In the genomic region with DNA sequence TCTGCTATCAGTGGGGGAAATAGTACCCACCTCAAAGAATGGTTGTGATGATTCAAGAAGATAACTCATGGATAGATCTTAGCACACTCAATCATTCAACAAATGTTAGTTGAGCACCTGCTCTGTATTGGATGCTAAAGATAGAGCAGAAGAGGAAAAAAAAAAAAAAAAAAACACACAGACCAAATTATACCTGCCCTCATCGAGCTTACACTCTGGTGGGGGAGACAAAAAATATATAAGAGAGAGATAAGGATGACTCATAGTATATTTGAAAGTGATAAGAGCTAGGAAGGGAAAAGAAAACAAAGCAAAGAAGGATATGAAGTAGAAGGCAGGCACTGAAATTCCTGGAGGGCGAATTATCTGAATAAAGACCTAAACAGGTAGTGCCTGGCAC, we compare ENCODE assay signal across 7 cellular contexts.
"Had no signal": no experiment of that assay in that cellular context is flagged by ENCODE, and none has a peak within 500 bp of the region (broad histone marks: within the 10 kb centered on the region; RNA-seq: fewer than 3 reads in every experiment).

No MANE protein-coding gene starts in this region.

- H3K27ac ChIP-seq: HL-60 had no signal

- H3K9me3 Mint-ChIP-seq: IgD-negative memory B cell had no signal

- ATAC-seq: HepG2 had no signal

- FAIRE-seq: HepG2, HTR-8/SVneo had no signal

- H3K27ac Mint-ChIP-seq: IgD-negative memory B cell had no signal

- H3K4me3 Mint-ChIP-seq: IgD-negative memory B cell had no signal

- H3K36me3 Mint-ChIP-seq: IgD-negative memory B cell had no signal

- DNase-seq: IMR-90, KBM-7, KG1 had no signal
